17 cellular contexts compared by ENCODE assay signal in genomic region chr5:28165116-28165515, GRCh38.
DNase-seq lines count a peak whose midpoint lies in the region; ATAC-seq, FAIRE-seq and TF ChIP-seq lines count a peak whose summit lies in the region.
"Had no signal": no experiment of that assay in that cellular context is flagged by ENCODE, and none has a peak within 500 bp of the region (broad histone marks: within the 10 kb centered on the region; RNA-seq: fewer than 3 reads in every experiment).

No MANE protein-coding gene starts in this region.

- FAIRE-seq in K562 (lab: Jason Lieb, UNC), result peak; percentile 48
- FAIRE-seq: colon, GM18507 had no signal

- TF ChIP-seq EP300 in K562 (IDR thresholded peaks at IDR 0.05; ENCODE audit: low read length), result no peak

- no peak for TF ChIP-seq RAD21 in K562 (CRISPR knock-in tag; conservative IDR thresholded peaks at IDR 0.05 in 1 of 2, IDR thresholded peaks at IDR 0.05 in 1 of 2)

- H3K9me3 ChIP-seq in K562 (replicated peaks; ENCODE audit: control insufficient read depth, insufficient read depth, low read depth, low read length), result no peaks in the 10 kb centered on the region
- no peaks in the 10 kb centered on the region for H3K9me3 ChIP-seq in WERI-Rb-1 (ENCODE audit: severe bottlenecking)
- H3K9me3 ChIP-seq: lower lobe of right lung had no signal

- BruUV-seq in K562 (replicated peaks; lab: Mats Ljungman, UMichigan), result no TSS peak

- no peak overlapping the region for H3K27ac ChIP-seq in K562 (ENCODE audit: extremely low read depth, low read depth, low read length)
- H3K27ac ChIP-seq in WERI-Rb-1, result no peak overlapping the region
- H3K27ac ChIP-seq: lower lobe of right lung had no signal

- TF ChIP-seq POLR2A in K562 (conservative IDR thresholded peaks at IDR 0.05), result no peak

- no peak overlapping the region for H3K4me3 ChIP-seq in K562
- H3K4me3 ChIP-seq in WERI-Rb-1 (ENCODE audit: low read depth, low read length), result no peak overlapping the region
- H3K4me3 ChIP-seq: lower lobe of right lung had no signal

- POLR2A ChIA-PET in K562 (lab: Yijun Ruan, JAX), result no interaction called here

- TF ChIP-seq CTCF in K562 (IDR thresholded peaks at IDR 0.05 in 2 of 3, conservative IDR thresholded peaks at IDR 0.05 in 1 of 3; ENCODE audit: insufficient read depth in 2 of 3, low read depth in 1 of 3, low read length in 3 of 3), result no peak
- no peak for TF ChIP-seq CTCF in WERI-Rb-1 (IDR thresholded peaks at IDR 0.05; ENCODE audit: low read depth, low read length)

- ATAC-seq in K562, result no peak
- no peak for ATAC-seq in HG03378 (IDR thresholded peaks at IDR 0.05; ENCODE audit: unreplicated experiment)
- ATAC-seq: esophagus mucosa; lower lobe of right lung; stimulated activated effector memory CD8-positive, alpha-beta T cell treated with anti-CD3 and anti-CD28 coated beads, Interleukin-12 subunit alpha, Interleukin-12 subunit beta, amount 100 ng/mL, for 72 hours had no signal

- no peaks in the 10 kb centered on the region for H3K4me1 ChIP-seq in K562 (replicated peaks in 1 of 2; ENCODE audit: control insufficient read depth in 2 of 2, insufficient read depth in 2 of 2, low read length in 2 of 2)
- H3K4me1 ChIP-seq: lower lobe of right lung had no signal

- no peak overlapping the region for H3K9ac ChIP-seq in K562 (ENCODE audit: insufficient read depth in 1 of 2, low read depth in 2 of 2, low read length in 2 of 2)

- H3K4me2 ChIP-seq in K562 (ENCODE audit: insufficient read depth, low read length), result no peak overlapping the region

- no peaks in the 10 kb centered on the region for H3K79me2 ChIP-seq in K562 (ENCODE audit: control insufficient read depth, insufficient read depth, low read length)

- CTCF ChIA-PET in K562 (lab: Yijun Ruan, JAX; ENCODE audit: low intra/inter-chr PET ratio), result no interaction called here

- peak; percentile 45 for DNase-seq in HT1080 (ENCODE audit: low read depth)
- no peak for DNase-seq in K562 (ENCODE audit: extremely low read depth in 1 of 4, low spot score in 3 of 4)
- DNase-seq in glomerular visceral epithelial cell (ENCODE audit: extremely low spot score), result peak; percentile 1
- DNase-seq in putamen (ENCODE audit: low spot score), result peak; percentile 13
- no peak for DNase-seq in WERI-Rb-1
- no peak for DNase-seq in NOMO-1 (lab: John Stamatoyannopoulos, UW; ENCODE audit: unreplicated experiment in 2 of 2)
- DNase-seq in NCI-H2029 treated with DMSO at 0.1 percent for 48 hours (lab: John Stamatoyannopoulos, UW), result no peak
- DNase-seq: activated CD4-positive, alpha-beta T cell treated with anti-CD3 and anti-CD28 coated beads, Interleukin-2, amount 50 U/mL, for 1 hour; activated naive CD8-positive, alpha-beta T cell treated with anti-CD3 and anti-CD28 coated beads, Interleukin-2, amount 10 ng/mL, durations not matched to agents 7 days and 5 days; lower lobe of right lung; NCI-H2081 treated with DMSO at 0.1 percent for 48 hours; SIG-M5 had no signal

- H3K9me1 ChIP-seq in K562 (ENCODE audit: control insufficient read depth, insufficient read depth, low read length), result no peaks in the 10 kb centered on the region

- H3K27me3 ChIP-seq in K562 (ENCODE audit: control insufficient read depth in 2 of 2, insufficient read depth in 2 of 2, low read length in 2 of 2), result no peaks in the 10 kb centered on the region
- no peaks in the 10 kb centered on the region for H3K27me3 ChIP-seq in WERI-Rb-1 (ENCODE audit: insufficient read depth, low read depth, severe bottlenecking)

- in situ Hi-C loops in K562 (cut with MboI), result no loop called here

- intact Hi-C loops in K562 (cut with micrococcal nuclease), result no loop called here

- no peaks in the 10 kb centered on the region for H3K36me3 ChIP-seq in K562 (ENCODE audit: control insufficient read depth, insufficient read depth, low read length)
- no peaks in the 10 kb centered on the region for H3K36me3 ChIP-seq in WERI-Rb-1
- H3K36me3 ChIP-seq: lower lobe of right lung had no signal

- H2AFZ ChIP-seq in K562 (ENCODE audit: low read depth, low read length), result no peak overlapping the region

- no peaks in the 10 kb centered on the region for H4K20me1 ChIP-seq in K562 (replicated peaks; ENCODE audit: control insufficient read depth, insufficient read depth, low read length)

- 0% methylated on average over 5 of the region's 5 CpGs for WGBS in K562 (ENCODE audit: insufficient coverage, low coverage, missing lambda C conversion rate)

TF ChIP-seq in K562, 482 proteins besides CTCF, POLR2A, EP300 and RAD21:
- TF ChIP-seq ZFX (CRISPR knock-in tag; IDR thresholded peaks at IDR 0.05) (no peak), TAL1 (IDR thresholded peaks at IDR 0.05) (no peak), CC2D1A (IDR thresholded peaks at IDR 0.05) (no peak), ZC3H11A (IDR thresholded peaks at IDR 0.05; ENCODE audit: low read depth, low read length) (no peak), ZSCAN29 (IDR thresholded peaks at IDR 0.05) (no peak), ELK3 (CRISPR knock-in tag; IDR thresholded peaks at IDR 0.05) (no peak), MTF1 (CRISPR knock-in tag; IDR thresholded peaks at IDR 0.05; ENCODE audit: borderline replicate concordance) (no peak), ZNF263 (CRISPR knock-in tag; IDR thresholded peaks at IDR 0.05; ENCODE audit: borderline replicate concordance) (no peak), MCM2 (IDR thresholded peaks at IDR 0.05; ENCODE audit: low read depth) (no peak), FUS (optimal IDR thresholded peaks at IDR 0.05; ENCODE audit: low read depth, low read length) (no peak), TSC22D4 (tag; IDR thresholded peaks at IDR 0.05) (no peak), HNRNPLL (IDR thresholded peaks at IDR 0.05; ENCODE audit: low read depth, low read length, poor library complexity, severe bottlenecking) (no peak), SMAD1 (IDR thresholded peaks at IDR 0.05; ENCODE audit: low read depth, low read length, partially characterized antibody) (no peak), PREB (CRISPR knock-in tag; IDR thresholded peaks at IDR 0.05) (no peak), MXI1 (IDR thresholded peaks at IDR 0.05; ENCODE audit: low read depth, low read length) (no peak), CHD1 (IDR thresholded peaks at IDR 0.05; ENCODE audit: low read length) (no peak), RNF2 (IDR thresholded peaks at IDR 0.05) (no peak)
TF ChIP-seq in K562: peak in this region for 0.

Comparison
In these comparisons a context has a peak if more than half of its experiments do, and no peak if none do; other contexts are left out.
1. DNase-seq: peak in HT1080 (single experiment), glomerular visceral epithelial cell (single experiment) and putamen (single experiment); none in K562 (0 of 4), WERI-Rb-1 (single experiment), NOMO-1 (0 of 2) and NCI-H2029 treated with DMSO at 0.1 percent for 48 hours (single experiment).